31 cellular contexts compared by ENCODE assay signal in the genomic region with DNA sequence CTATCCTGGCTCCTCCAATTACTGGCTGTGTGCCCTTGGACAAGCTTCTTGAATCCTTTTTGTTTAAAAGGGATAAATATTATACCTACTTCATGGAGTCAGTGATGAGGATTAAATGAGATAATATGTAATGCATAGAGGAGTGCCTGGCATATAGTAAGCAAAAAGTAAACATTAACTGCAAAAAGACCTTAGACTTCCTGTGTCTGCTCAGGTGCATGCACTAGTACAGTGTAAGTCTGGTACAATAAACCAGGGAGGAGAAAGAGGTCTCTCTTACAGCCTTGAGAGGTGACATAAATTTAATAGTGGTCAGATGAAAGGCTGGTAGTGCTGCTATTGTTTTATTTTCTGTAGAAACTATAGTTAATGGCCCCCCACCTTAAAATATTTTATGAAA.
DNase-seq lines count a peak whose midpoint lies in the region; ATAC-seq and TF ChIP-seq lines count a peak whose summit lies in the region.
"Had no signal": no experiment of that assay in that cellular context is flagged by ENCODE, and none has a peak within 500 bp of the region (broad histone marks: within the 10 kb centered on the region; RNA-seq: fewer than 3 reads in every experiment).

No MANE protein-coding gene starts in this region.

- H4K20me1 ChIP-seq in Karpas-422 (ENCODE audit: insufficient read depth, low read depth, low read length) = no peaks in the 10 kb centered on the region
- H4K20me1 ChIP-seq: BLaER1; BLaER1 treated with 17β-estradiol and CSF1 and Interleukin-3, amounts not matched to agents 10 nM and 100 nM had no signal

- H3K79me1 ChIP-seq in mesenchymal stem cell (replicated peaks; ENCODE audit: low read length, poor library complexity, severe bottlenecking) = no peaks in the 10 kb centered on the region

- no peak overlapping the region for H4K8ac ChIP-seq in mesenchymal stem cell (ENCODE audit: low read length)

- H3K4me1 ChIP-seq in mucosa of descending colon (ENCODE audit: low read depth) = peaks cover 4% of the 10 kb centered on the region
- no peaks in the 10 kb centered on the region for H3K4me1 ChIP-seq in Karpas-422 (ENCODE audit: low read length)
- no peaks in the 10 kb centered on the region for H3K4me1 ChIP-seq in mesenchymal stem cell (ENCODE audit: control insufficient read depth, insufficient read depth, low read depth, low read length)
- H3K4me1 ChIP-seq: A549; BE2C; BLaER1; BLaER1 treated with 17β-estradiol and CSF1 and Interleukin-3, amounts not matched to agents 10 nM and 100 nM; Caco-2 had no signal

- no peak overlapping the region for H3K14ac ChIP-seq in mesenchymal stem cell (ENCODE audit: low read length in 2 of 2)

- H3K36me3 ChIP-seq in mucosa of descending colon (ENCODE audit: low read depth) (no peaks in the 10 kb centered on the region), Karpas-422 (ENCODE audit: insufficient read depth, low read length) (no peaks in the 10 kb centered on the region), mesenchymal stem cell (ENCODE audit: control insufficient read depth in 1 of 2, insufficient read depth in 2 of 2, low read depth in 1 of 2, low read length in 2 of 2) (no peaks in the 10 kb centered on the region), MG63 (no peaks in the 10 kb centered on the region)
- H3K36me3 ChIP-seq: BE2C; BLaER1; BLaER1 treated with 17β-estradiol and CSF1 and Interleukin-3, amounts not matched to agents 10 nM and 100 nM had no signal

- H3K4me2 ChIP-seq in Karpas-422 (ENCODE audit: low read depth, low read length, poor library complexity, severe bottlenecking) (no peak overlapping the region), mesenchymal stem cell (ENCODE audit: low read length, poor library complexity, severe bottlenecking) (no peak overlapping the region)
- H3K4me2 ChIP-seq: A549; BLaER1; BLaER1 treated with 17β-estradiol and CSF1 and Interleukin-3, amounts not matched to agents 10 nM and 100 nM had no signal

- intact Hi-C loops in left colon (cut with DNase I, micrococcal nuclease) (no loop called here), mucosa of descending colon (cut with DNase I, micrococcal nuclease) (no loop called here)

- H3K9ac ChIP-seq in Karpas-422 (ENCODE audit: low read length) (no peak overlapping the region), mesenchymal stem cell (ENCODE audit: low read length) (no peak overlapping the region)
- H3K9ac ChIP-seq: BLaER1; BLaER1 treated with 17β-estradiol and CSF1 and Interleukin-3, amounts not matched to agents 10 nM and 100 nM had no signal

- H2AK5ac ChIP-seq in mesenchymal stem cell (ENCODE audit: low read length, severe bottlenecking) = no peak overlapping the region

- no peak overlapping the region for H4K91ac ChIP-seq in mesenchymal stem cell (ENCODE audit: low read length)

- TF ChIP-seq CTCF in GM10266 (IDR thresholded peaks at IDR 0.05; ENCODE audit: control insufficient read depth, insufficient read depth, low read depth, missing control alignments) (peak; percentile 2), mucosa of descending colon (IDR thresholded peaks at IDR 0.05) (no peak)

- H3K4me3 ChIP-seq in mucosa of descending colon = no peak overlapping the region
- H3K4me3 ChIP-seq in Karpas-422 (ENCODE audit: low read length) = no peak overlapping the region
- H3K4me3 ChIP-seq in mesenchymal stem cell (ENCODE audit: insufficient read depth in 1 of 2, low read depth in 1 of 2, low read length in 2 of 2) = no peak overlapping the region
- no peak overlapping the region for H3K4me3 ChIP-seq in MG63
- H3K4me3 ChIP-seq: A549; BLaER1; BLaER1 treated with 17β-estradiol and CSF1 and Interleukin-3, amounts not matched to agents 10 nM and 100 nM had no signal

- no peak overlapping the region for H2BK12ac ChIP-seq in mesenchymal stem cell (ENCODE audit: low read length in 2 of 2)

- H3K4ac ChIP-seq in mesenchymal stem cell (ENCODE audit: low read depth in 1 of 2, low read length in 2 of 2) = no peak overlapping the region

- H3K23ac ChIP-seq in mesenchymal stem cell (ENCODE audit: low read length in 2 of 2) = no peak overlapping the region

- ATAC-seq in left colon (peak; percentile 87), mucosa of descending colon (peak; percentile 64)
- ATAC-seq: A549; CD8-positive, alpha-beta T cell had no signal

- no peak overlapping the region for H2BK5ac ChIP-seq in mesenchymal stem cell (ENCODE audit: low read depth, low read length, poor library complexity, severe bottlenecking)

- H2BK120ac ChIP-seq in mesenchymal stem cell (ENCODE audit: low read depth, low read length) = no peak overlapping the region

- no peak overlapping the region for H3K18ac ChIP-seq in mesenchymal stem cell (ENCODE audit: low read depth in 1 of 2, low read length in 2 of 2)

- H3K27ac ChIP-seq in Karpas-422 (ENCODE audit: low read length) (no peak overlapping the region), mesenchymal stem cell (ENCODE audit: low read length, poor library complexity, severe bottlenecking) (no peak overlapping the region)
- H3K27ac ChIP-seq: 22Rv1; A549; BLaER1; BLaER1 treated with 17β-estradiol and CSF1 and Interleukin-3, amounts not matched to agents 10 nM and 100 nM; C4-2B had no signal

- no peaks in the 10 kb centered on the region for H3K9me2 ChIP-seq in Karpas-422 (replicated peaks; ENCODE audit: insufficient read depth, low read length)

- H3K27me3 ChIP-seq in Karpas-422 (ENCODE audit: low read length) = no peaks in the 10 kb centered on the region
- H3K27me3 ChIP-seq in mesenchymal stem cell (ENCODE audit: control insufficient read depth in 1 of 2, insufficient read depth in 1 of 2, low read length in 2 of 2) = no peaks in the 10 kb centered on the region
- H3K27me3 ChIP-seq in MG63 = no peaks in the 10 kb centered on the region
- H3K27me3 ChIP-seq: BE2C; BLaER1; BLaER1 treated with 17β-estradiol and CSF1 and Interleukin-3, amounts not matched to agents 10 nM and 100 nM had no signal

- no peak overlapping the region for H2BK15ac ChIP-seq in mesenchymal stem cell (ENCODE audit: low read depth, poor library complexity, severe bottlenecking)

- DNase-seq in GM10266 (ENCODE audit: extremely low spot score) = no peak
- DNase-seq in left colon = no peak
- no peak for DNase-seq in mucosa of descending colon
- no peak for DNase-seq in Karpas-422
- DNase-seq in mesenchymal stem cell = no peak
- DNase-seq in MG63 = no peak
- DNase-seq: 8988T; ACHN; AML-193; BE2C; C1 segment of cervical spinal cord; Caco-2; Calu3; CD4-positive, alpha-beta memory T cell; CD4-positive, alpha-beta T cell; CD4-positive, CD25-positive, alpha-beta regulatory T cell; CD8-positive, alpha-beta memory T cell; CD8-positive, alpha-beta T cell; COR-L47; DMS 273 treated with DMSO at 0.1 percent for 48 hours; DMS153; DMS53; DMS79; DMS79 treated with DMSO at 0.1 percent for 48 hours; DND-41; EL had no signal

- H2AFZ ChIP-seq in Karpas-422 (ENCODE audit: low read length) (no peak overlapping the region), mesenchymal stem cell (ENCODE audit: low read depth, low read length) (no peak overlapping the region)

- no peaks in the 10 kb centered on the region for H3K79me2 ChIP-seq in Karpas-422 (ENCODE audit: low read length)

- H3K9me3 ChIP-seq in mucosa of descending colon (no peaks in the 10 kb centered on the region), Karpas-422 (ENCODE audit: low read length) (no peaks in the 10 kb centered on the region), mesenchymal stem cell (ENCODE audit: control insufficient read depth, low read length) (peaks cover 10% of the 10 kb centered on the region), MG63 (no peaks in the 10 kb centered on the region)
- H3K9me3 ChIP-seq: A549; BE2C; BLaER1; BLaER1 treated with 17β-estradiol and CSF1 and Interleukin-3, amounts not matched to agents 10 nM and 100 nM; Caco-2 had no signal
